In genomic region chr6:50270427-50270826, GRCh38 we compare ENCODE assay signal across 2 cellular contexts.
TF ChIP-seq lines count a peak whose summit lies in the region.

No MANE protein-coding gene starts in this region.

TF ChIP-seq in SK-N-SH, 30 proteins besides CTCF, POLR2A, EP300 and RAD21 (continued from another document):
- TF ChIP-seq RXRA (IDR thresholded peaks at IDR 0.05; ENCODE audit: borderline replicate concordance, low read depth) (no peak), USF2 (IDR thresholded peaks at IDR 0.05; ENCODE audit: borderline replicate concordance, low read depth, low read length) (no peak), EZH2phosphoT487 (IDR thresholded peaks at IDR 0.05; ENCODE audit: borderline replicate concordance, low read depth) (no peak), TAF1 (IDR thresholded peaks at IDR 0.05; ENCODE audit: borderline replicate concordance, low read depth, low read length) (no peak), GABPA (IDR thresholded peaks at IDR 0.05; ENCODE audit: low read depth) (no peak), MEF2A (IDR thresholded peaks at IDR 0.05; ENCODE audit: borderline replicate concordance, low read depth) (no peak), ZBTB33 (IDR thresholded peaks at IDR 0.05; ENCODE audit: borderline replicate concordance, low read depth) (no peak), ELF1 (IDR thresholded peaks at IDR 0.05) (no peak)
TF ChIP-seq in SK-N-SH: peak in this region for 0.

TF ChIP-seq in SK-N-SH treated with all-trans-retinoic acid at 6 μM for 48 hours, 23 proteins besides CTCF, POLR2A, EP300 and RAD21 (continued from another document):
- TF ChIP-seq ZNF8 (CRISPR knock-in tag; IDR thresholded peaks at IDR 0.05) = no peak
- TF ChIP-seq ZC3H10 (CRISPR knock-in tag; IDR thresholded peaks at IDR 0.05) = no peak
- no peak for TF ChIP-seq PATZ1 (CRISPR knock-in tag; IDR thresholded peaks at IDR 0.05; ENCODE audit: borderline replicate concordance)
- TF ChIP-seq GLIS3 (CRISPR knock-in tag; IDR thresholded peaks at IDR 0.05) = no peak
- no peak for TF ChIP-seq PPARA (CRISPR knock-in tag; IDR thresholded peaks at IDR 0.05; ENCODE audit: borderline replicate concordance)
- TF ChIP-seq TOX (CRISPR knock-in tag; IDR thresholded peaks at IDR 0.05; ENCODE audit: borderline replicate concordance) = no peak
- no peak for TF ChIP-seq ARNTL (CRISPR knock-in tag; IDR thresholded peaks at IDR 0.05; ENCODE audit: borderline replicate concordance, low read depth)
